ENCODE assay signal across 17 cellular contexts in the genomic region with DNA sequence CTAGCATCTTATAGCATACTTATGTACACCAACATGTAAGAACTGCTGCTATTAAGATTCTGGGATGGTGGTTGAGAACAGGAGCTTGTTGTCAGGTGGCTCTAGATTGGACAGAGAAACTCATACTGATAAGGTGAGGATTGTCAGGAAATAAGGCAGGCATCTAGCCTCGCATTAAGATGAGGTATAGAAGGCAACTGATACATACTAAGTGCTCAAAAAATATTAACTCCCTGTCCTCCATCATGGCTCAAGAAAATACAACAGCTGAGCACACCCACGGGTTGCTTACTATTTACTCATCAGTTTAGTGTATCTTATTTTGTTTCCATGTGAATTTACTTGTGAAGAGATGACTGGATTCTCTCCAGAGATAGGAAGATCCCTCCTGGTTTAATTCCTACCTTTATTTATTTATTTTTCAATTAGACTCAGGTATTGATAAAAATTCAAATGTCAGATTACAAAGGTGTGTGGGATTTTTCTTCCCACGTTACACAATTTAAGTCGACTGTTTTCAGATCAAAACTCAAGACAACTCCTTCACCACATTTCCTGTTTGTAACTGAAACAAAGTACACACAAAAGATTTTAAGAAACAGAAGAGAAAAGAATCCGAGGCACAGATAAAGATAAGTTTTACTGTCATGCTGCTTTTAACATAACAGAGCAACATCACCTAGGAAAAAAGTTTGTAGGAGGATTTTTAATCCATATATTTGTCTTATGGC. TPM values are rescaled to one million over a fixed set of nuclear protein-coding genes. Genes with fewer than 3 reads are reported as not detected.
DNase-seq lines count a peak whose midpoint lies in the region; ATAC-seq, FAIRE-seq and TF ChIP-seq lines count a peak whose summit lies in the region.
"Had no signal": no experiment of that assay in that cellular context is flagged by ENCODE, and none has a peak within 500 bp of the region (broad histone marks: within the 10 kb centered on the region; RNA-seq: fewer than 3 reads in every experiment).

A gene with protein sequence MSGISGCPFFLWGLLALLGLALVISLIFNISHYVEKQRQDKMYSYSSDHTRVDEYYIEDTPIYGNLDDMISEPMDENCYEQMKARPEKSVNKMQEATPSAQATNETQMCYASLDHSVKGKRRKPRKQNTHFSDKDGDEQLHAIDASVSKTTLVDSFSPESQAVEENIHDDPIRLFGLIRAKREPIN (plus strand): TSS at position 620 of the 731 bp plus-strand sequence. CDS start 142 bp downstream, outside the sequence.

- no peaks in the 10 kb centered on the region for H3K27me3 ChIP-seq in CD8-positive, alpha-beta T cell (ENCODE audit: insufficient read depth, low read length)
- no peaks in the 10 kb centered on the region for H3K27me3 ChIP-seq in pancreas
- H3K27me3 ChIP-seq: SJSA1, transverse colon had no signal

- POLR2A ChIA-PET in CD8-positive, alpha-beta T cell (lab: Charles Lee): interaction anchor here (0.6 to 1.2 kb wide), 3 partner anchors 11 to 16 kb away, joined by 3 to 6 read pairs (median 3); no protein-coding TSS in a partner anchor

- H3K36me3 Mint-ChIP-seq in CD8-positive, alpha-beta T cell: peaks cover 17% of the 10 kb centered on the region
- peaks cover 27% of the 10 kb centered on the region for H3K36me3 Mint-ChIP-seq in T-helper 1 cell treated with Interleukin-12 subunit alpha and Interleukin-12 subunit beta and Interleukin-4 antibody, amounts not matched to agents 30 μg/mL and 1 μg/mL, for 36 hours (ENCODE audit: low read depth)
- no peaks in the 10 kb centered on the region for H3K36me3 Mint-ChIP-seq in endothelial cell (ENCODE audit: low read depth, unreplicated experiment)
- H3K36me3 Mint-ChIP-seq: brain had no signal

- CTCF ChIA-PET in CD8-positive, alpha-beta T cell (lab: Charles Lee): interaction anchor here (0.5 to 8.4 kb wide), 9 partner anchors 12 to 333 kb away, joined by 3 to 84 read pairs (median 5); no protein-coding TSS in a partner anchor

- peak; percentile 19 for ATAC-seq in CD8-positive, alpha-beta T cell
- peak; percentile 43 for ATAC-seq in GM19455 (IDR thresholded peaks at IDR 0.05; ENCODE audit: unreplicated experiment)
- ATAC-seq in pancreas: no peak
- ATAC-seq in activated CD4-positive, CD25-positive, alpha-beta regulatory T cell treated with anti-CD3 and anti-CD28 coated beads, Interleukin-2, amount 50 U/mL, for 24 hours: no peak
- ATAC-seq: left ventricle myocardium superior had no signal

- H3K27me3 Mint-ChIP-seq in CD8-positive, alpha-beta T cell (ENCODE audit: low read depth): no peaks in the 10 kb centered on the region
- H3K27me3 Mint-ChIP-seq in T-helper 1 cell treated with Interleukin-12 subunit alpha and Interleukin-12 subunit beta and Interleukin-4 antibody, amounts not matched to agents 30 μg/mL and 1 μg/mL, for 36 hours (ENCODE audit: low read depth): no peaks in the 10 kb centered on the region
- no peaks in the 10 kb centered on the region for H3K27me3 Mint-ChIP-seq in endothelial cell (ENCODE audit: unreplicated experiment)
- H3K27me3 Mint-ChIP-seq: brain had no signal

- H3K27ac ChIP-seq in CD8-positive, alpha-beta T cell (ENCODE audit: low read depth, low read length): peak within 1 kb of the TSS; percentile 40
- no peak within 1 kb of the TSS for H3K27ac ChIP-seq in pancreas
- H3K27ac ChIP-seq: SJSA1 had no signal

- peak within 1 kb of the TSS; percentile 62 for H3K4me3 ChIP-seq in CD8-positive, alpha-beta T cell (ENCODE audit: low read depth, low read length)
- no peak within 1 kb of the TSS for H3K4me3 ChIP-seq in pancreas
- H3K4me3 ChIP-seq: SJSA1, transverse colon had no signal

- in situ Hi-C loops in GM13976 (cut with MboI; ENCODE audit: low sequenced_read_pairs, unreplicated experiment): no loop called here

- no peak for TF ChIP-seq CTCF in CD8-positive, alpha-beta T cell (IDR thresholded peaks at IDR 0.05)
- TF ChIP-seq CTCF in endothelial cell (IDR thresholded peaks at IDR 0.05; ENCODE audit: unreplicated experiment) (no peak), GM13976 (IDR thresholded peaks at IDR 0.05; ENCODE audit: borderline replicate concordance, control extremely low read depth, extremely low read depth, insufficient read depth, missing control alignments) (no peak), pancreas (IDR thresholded peaks at IDR 0.05) (no peak)

- H3K36me3 ChIP-seq in CD8-positive, alpha-beta T cell (ENCODE audit: insufficient read depth, low read length): no peaks in the 10 kb centered on the region
- no peaks in the 10 kb centered on the region for H3K36me3 ChIP-seq in pancreas
- H3K36me3 ChIP-seq: SJSA1, transverse colon had no signal

- H3K4me1 ChIP-seq in CD8-positive, alpha-beta T cell (ENCODE audit: insufficient read depth, low read length): peaks cover 35% of the 10 kb centered on the region
- no peaks in the 10 kb centered on the region for H3K4me1 ChIP-seq in pancreas
- H3K4me1 ChIP-seq: SJSA1, transverse colon had no signal

- H3K4me3 Mint-ChIP-seq in CD8-positive, alpha-beta T cell: peak within 1 kb of the TSS; percentile 89
- H3K4me3 Mint-ChIP-seq in T-helper 1 cell treated with Interleukin-12 subunit alpha and Interleukin-12 subunit beta and Interleukin-4 antibody, amounts not matched to agents 30 μg/mL and 1 μg/mL, for 36 hours: peak within 1 kb of the TSS; percentile 96
- H3K4me3 Mint-ChIP-seq in endothelial cell (ENCODE audit: unreplicated experiment): no peak within 1 kb of the TSS
- H3K4me3 Mint-ChIP-seq: B cell, brain had no signal

- H3K27ac Mint-ChIP-seq in CD8-positive, alpha-beta T cell: peak within 1 kb of the TSS; percentile 94
- peak within 1 kb of the TSS; percentile 91 for H3K27ac Mint-ChIP-seq in T-helper 1 cell treated with Interleukin-12 subunit alpha and Interleukin-12 subunit beta and Interleukin-4 antibody, amounts not matched to agents 30 μg/mL and 1 μg/mL, for 36 hours
- peak within 1 kb of the TSS; percentile 20 for H3K27ac Mint-ChIP-seq in endothelial cell (ENCODE audit: unreplicated experiment)
- H3K27ac Mint-ChIP-seq: B cell, brain had no signal

- intact Hi-C loops in CD8-positive, alpha-beta T cell (cut with DNase I, micrococcal nuclease): loop anchor here (5.0 kb wide), 3 partner anchors 35 to 230 kb away; no protein-coding TSS in a partner anchor
- intact Hi-C loops in pancreas (cut with DNase I): no loop called here

- WGBS in pancreas, 2 donors: 45 to 47% methylated on average over 5 of the region's 5 CpGs

- no peaks in the 10 kb centered on the region for H3K9me3 ChIP-seq in CD8-positive, alpha-beta T cell (ENCODE audit: low read length)
- no peaks in the 10 kb centered on the region for H3K9me3 ChIP-seq in pancreas
- H3K9me3 ChIP-seq: SJSA1, transverse colon had no signal

- FAIRE-seq in pancreas (lab: Jason Lieb, UNC): no peak

- H3K9me3 Mint-ChIP-seq in CD8-positive, alpha-beta T cell: no peaks in the 10 kb centered on the region
- no peaks in the 10 kb centered on the region for H3K9me3 Mint-ChIP-seq in T-helper 1 cell treated with Interleukin-12 subunit alpha and Interleukin-12 subunit beta and Interleukin-4 antibody, amounts not matched to agents 30 μg/mL and 1 μg/mL, for 36 hours
- H3K9me3 Mint-ChIP-seq in endothelial cell (ENCODE audit: unreplicated experiment): no peaks in the 10 kb centered on the region
- H3K9me3 Mint-ChIP-seq: brain had no signal

- DNase-seq in CD8-positive, alpha-beta T cell: no peak
- DNase-seq in endothelial cell (ENCODE audit: low spot score) (no peak), GM13976 (ENCODE audit: low spot score) (no peak), pancreas (no peak)
- DNase-seq in NK-92 treated with Interleukin-12 subunit alpha and Interleukin-12 subunit beta, amount 100 ng/mL, for 24 hours (lab: John Stamatoyannopoulos, UW): no peak
- DNase-seq: effector CD4-positive, alpha-beta T cell; left ventricle myocardium superior; NCI-H2107; stimulated activated CD4-positive, alpha-beta T cell treated with anti-CD3 and anti-CD28 coated beads, Interleukin-2, amount 100 ng/mL, for 24 hours; transverse colon had no signal

- peaks cover 60% of the 10 kb centered on the region for H3K4me1 Mint-ChIP-seq in CD8-positive, alpha-beta T cell (ENCODE audit: low read depth)
- H3K4me1 Mint-ChIP-seq in T-helper 1 cell treated with Interleukin-12 subunit alpha and Interleukin-12 subunit beta and Interleukin-4 antibody, amounts not matched to agents 30 μg/mL and 1 μg/mL, for 36 hours (ENCODE audit: low read depth): peaks cover 43% of the 10 kb centered on the region
- H3K4me1 Mint-ChIP-seq in endothelial cell (ENCODE audit: unreplicated experiment): peaks cover 13% of the 10 kb centered on the region
- H3K4me1 Mint-ChIP-seq: B cell had no signal

RNA-seq across cellular contexts. Expression of the gene that starts here (rescaled TPM):
- total RNA-seq in CD8-positive, alpha-beta T cell: 10 to 100 TPM; 42.5 to 43.4 TPM
- total RNA-seq in endothelial cell (ENCODE audit: unreplicated experiment): 0.51 TPM
- under 1 TPM in 1 of 6 donors, not detected in 5; 0.32 TPM for total RNA-seq in pancreas
- polyA plus RNA-seq in pancreas: not detected
- total RNA-seq: B cell, left ventricle myocardium superior, SJSA1 had no signal
- polyA plus RNA-seq: neural cell had no signal

Comparison
In these comparisons a context has a peak if more than half of its experiments do, and no peak if none do; other contexts are left out.
1. RNA of the gene that starts here (total RNA-seq): 42.5 to 43.4 TPM in CD8-positive, alpha-beta T cell; 0.51 TPM in endothelial cell (single experiment) and 0.32 TPM in pancreas; every median in the first group is over 10 times any median in the second.
2. ATAC-seq: peak in CD8-positive, alpha-beta T cell (single experiment) and GM19455 (single experiment); none in pancreas (0 of 4) and activated CD4-positive, CD25-positive, alpha-beta regulatory T cell treated with anti-CD3 and anti-CD28 coated beads, Interleukin-2, amount 50 U/mL, for 24 hours (0 of 2).
3. H3K27ac Mint-ChIP-seq: peak in every context shown above with its lines; median percentile 94 in CD8-positive, alpha-beta T cell; 91 in T-helper 1 cell treated with Interleukin-12 subunit alpha and Interleukin-12 subunit beta and Interleukin-4 antibody, amounts not matched to agents 30 μg/mL and 1 μg/mL, for 36 hours; 20 in endothelial cell.
4. intact Hi-C loops: an anchor here in CD8-positive, alpha-beta T cell (5.0 kb wide); none called in pancreas.